ENCODE assay signal across 13 cellular contexts in genomic region chr5:107217721-107218130, GRCh38.
DNase-seq lines count a peak whose midpoint lies in the region; TF ChIP-seq lines count a peak whose summit lies in the region.
"Had no signal": no experiment of that assay in that cellular context is flagged by ENCODE, and none has a peak within 500 bp of the region (broad histone marks: within the 10 kb centered on the region; RNA-seq: fewer than 3 reads in every experiment).

No MANE protein-coding gene starts in this region.

- no peak for TF ChIP-seq CTCF in kidney epithelial cell (IDR thresholded peaks at IDR 0.05; ENCODE audit: insufficient read depth, low read length, poor library complexity, severe bottlenecking)
- TF ChIP-seq CTCF in suprapubic skin (IDR thresholded peaks at IDR 0.05) = no peak

- DNase-seq in NCI-H226 = peak; percentile 50
- DNase-seq in cerebellar cortex (ENCODE audit: low spot score) = peak; percentile 92
- peak; percentile 18 for DNase-seq in kidney epithelial cell (ENCODE audit: low read depth)
- no peak for DNase-seq in suprapubic skin (ENCODE audit: low spot score in 2 of 2)
- no peak for DNase-seq in NCI-H524 (lab: John Stamatoyannopoulos, UW)
- DNase-seq in NOMO-1 treated with DMSO at 0.1 percent for 48 hours (lab: John Stamatoyannopoulos, UW; ENCODE audit: unreplicated experiment) = no peak
- no peak for DNase-seq in activated CD4-positive, alpha-beta T cell treated with anti-CD3 and anti-CD28 coated beads, Interleukin-2, amount 50 U/mL, for 4 hours
- no peak for DNase-seq in activated CD4-positive, CD25-positive, alpha-beta regulatory T cell treated with anti-CD3 and anti-CD28 coated beads, Interleukin-2, amount 50 U/mL, for 72 hours
- DNase-seq: CD4-positive, alpha-beta memory T cell; immature natural killer cell; Kasumi-1; stimulated activated CD4-positive, alpha-beta T cell treated with anti-CD3 and anti-CD28 coated beads, Interleukin-4, amount 100 ng/mL, for 4 hours had no signal

- peak; percentile 44 for TF ChIP-seq EP300 in suprapubic skin (IDR thresholded peaks at IDR 0.05)

- no peaks in the 10 kb centered on the region for H3K36me3 ChIP-seq in kidney epithelial cell (ENCODE audit: control insufficient read depth, insufficient read depth, low read length)
- H3K36me3 ChIP-seq in suprapubic skin = no peaks in the 10 kb centered on the region
- H3K36me3 ChIP-seq: HAP-1 had no signal

- H3K4me3 ChIP-seq in kidney epithelial cell (ENCODE audit: low read depth, low read length) = no peak overlapping the region
- no peak overlapping the region for H3K4me3 ChIP-seq in suprapubic skin
- H3K4me3 ChIP-seq: HAP-1 had no signal

- 47% methylated on average over 3 of the region's 3 CpGs for WGBS in suprapubic skin

- peaks cover 22% of the 10 kb centered on the region for H3K4me1 ChIP-seq in suprapubic skin

- no peak for TF ChIP-seq POLR2A in suprapubic skin (IDR thresholded peaks at IDR 0.05)

- peak overlapping the region; percentile 79 for H3K27ac ChIP-seq in suprapubic skin

- H3K27me3 ChIP-seq in kidney epithelial cell (ENCODE audit: control insufficient read depth, insufficient read depth, low read length) (no peaks in the 10 kb centered on the region), suprapubic skin (no peaks in the 10 kb centered on the region)

- no peaks in the 10 kb centered on the region for H3K9me3 ChIP-seq in suprapubic skin
- H3K9me3 ChIP-seq: HAP-1 had no signal

Comparison
In these comparisons a context has a peak if more than half of its experiments do, and no peak if none do; other contexts are left out.
1. DNase-seq: peak in NCI-H226 (single experiment), cerebellar cortex (single experiment) and kidney epithelial cell (single experiment); none in suprapubic skin (0 of 2), NCI-H524 (0 of 2), NOMO-1 treated with DMSO at 0.1 percent for 48 hours (single experiment), activated CD4-positive, alpha-beta T cell treated with anti-CD3 and anti-CD28 coated beads, Interleukin-2, amount 50 U/mL, for 4 hours (0 of 2) and activated CD4-positive, CD25-positive, alpha-beta regulatory T cell treated with anti-CD3 and anti-CD28 coated beads, Interleukin-2, amount 50 U/mL, for 72 hours (single experiment).